ENCODE assay signal across 1 cellular context in the genomic region with DNA sequence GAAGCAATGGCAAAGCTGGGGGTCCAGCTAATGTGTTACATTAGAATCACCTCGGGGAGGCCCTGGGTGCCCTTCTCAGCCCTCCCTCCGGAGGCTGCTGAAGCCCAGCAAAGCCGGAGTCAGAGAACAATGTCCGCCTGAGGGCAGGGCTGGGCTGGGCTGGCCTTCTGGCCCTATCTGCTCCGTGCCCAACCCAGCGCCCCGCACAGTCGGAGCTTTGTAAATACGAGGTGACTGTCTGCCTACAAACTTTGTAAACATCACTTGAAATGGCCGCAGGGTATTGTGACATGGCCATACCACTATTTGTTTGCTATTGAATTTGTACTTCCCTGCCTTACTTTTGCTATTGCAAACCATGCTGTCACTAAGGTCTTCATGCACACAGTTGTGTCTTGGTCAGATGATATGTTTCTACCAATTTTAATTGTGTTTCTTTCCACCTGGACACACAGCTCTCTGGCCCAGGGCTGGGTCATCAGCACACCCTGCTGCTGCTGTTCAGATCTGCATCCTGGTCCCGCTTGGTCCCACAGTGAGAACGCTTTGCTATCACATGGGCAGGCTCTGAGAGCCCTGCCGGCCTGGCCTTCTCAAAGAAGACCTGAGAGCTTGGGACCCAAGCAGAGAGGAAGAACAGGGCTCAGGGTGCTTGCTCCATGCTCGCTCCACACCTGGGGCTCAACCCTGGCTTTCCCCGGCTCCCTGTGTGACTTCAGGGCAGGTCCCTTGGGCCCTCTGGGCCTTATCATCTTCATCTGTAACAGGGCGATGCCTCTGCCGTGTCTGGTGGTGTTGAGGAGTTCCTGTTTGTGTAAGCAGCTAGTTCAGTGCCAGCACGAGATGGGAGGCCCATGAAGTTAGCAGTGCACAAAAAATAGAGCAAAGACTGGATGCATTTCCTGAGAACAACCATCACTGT.
TF ChIP-seq lines count a peak whose summit lies in the region.

No MANE protein-coding gene starts in this region.

TF ChIP-seq in HepG2, 621 proteins besides CTCF, POLR2A, EP300 and RAD21 (continued from another document and continues in another):
- TF ChIP-seq, protein P1, sequence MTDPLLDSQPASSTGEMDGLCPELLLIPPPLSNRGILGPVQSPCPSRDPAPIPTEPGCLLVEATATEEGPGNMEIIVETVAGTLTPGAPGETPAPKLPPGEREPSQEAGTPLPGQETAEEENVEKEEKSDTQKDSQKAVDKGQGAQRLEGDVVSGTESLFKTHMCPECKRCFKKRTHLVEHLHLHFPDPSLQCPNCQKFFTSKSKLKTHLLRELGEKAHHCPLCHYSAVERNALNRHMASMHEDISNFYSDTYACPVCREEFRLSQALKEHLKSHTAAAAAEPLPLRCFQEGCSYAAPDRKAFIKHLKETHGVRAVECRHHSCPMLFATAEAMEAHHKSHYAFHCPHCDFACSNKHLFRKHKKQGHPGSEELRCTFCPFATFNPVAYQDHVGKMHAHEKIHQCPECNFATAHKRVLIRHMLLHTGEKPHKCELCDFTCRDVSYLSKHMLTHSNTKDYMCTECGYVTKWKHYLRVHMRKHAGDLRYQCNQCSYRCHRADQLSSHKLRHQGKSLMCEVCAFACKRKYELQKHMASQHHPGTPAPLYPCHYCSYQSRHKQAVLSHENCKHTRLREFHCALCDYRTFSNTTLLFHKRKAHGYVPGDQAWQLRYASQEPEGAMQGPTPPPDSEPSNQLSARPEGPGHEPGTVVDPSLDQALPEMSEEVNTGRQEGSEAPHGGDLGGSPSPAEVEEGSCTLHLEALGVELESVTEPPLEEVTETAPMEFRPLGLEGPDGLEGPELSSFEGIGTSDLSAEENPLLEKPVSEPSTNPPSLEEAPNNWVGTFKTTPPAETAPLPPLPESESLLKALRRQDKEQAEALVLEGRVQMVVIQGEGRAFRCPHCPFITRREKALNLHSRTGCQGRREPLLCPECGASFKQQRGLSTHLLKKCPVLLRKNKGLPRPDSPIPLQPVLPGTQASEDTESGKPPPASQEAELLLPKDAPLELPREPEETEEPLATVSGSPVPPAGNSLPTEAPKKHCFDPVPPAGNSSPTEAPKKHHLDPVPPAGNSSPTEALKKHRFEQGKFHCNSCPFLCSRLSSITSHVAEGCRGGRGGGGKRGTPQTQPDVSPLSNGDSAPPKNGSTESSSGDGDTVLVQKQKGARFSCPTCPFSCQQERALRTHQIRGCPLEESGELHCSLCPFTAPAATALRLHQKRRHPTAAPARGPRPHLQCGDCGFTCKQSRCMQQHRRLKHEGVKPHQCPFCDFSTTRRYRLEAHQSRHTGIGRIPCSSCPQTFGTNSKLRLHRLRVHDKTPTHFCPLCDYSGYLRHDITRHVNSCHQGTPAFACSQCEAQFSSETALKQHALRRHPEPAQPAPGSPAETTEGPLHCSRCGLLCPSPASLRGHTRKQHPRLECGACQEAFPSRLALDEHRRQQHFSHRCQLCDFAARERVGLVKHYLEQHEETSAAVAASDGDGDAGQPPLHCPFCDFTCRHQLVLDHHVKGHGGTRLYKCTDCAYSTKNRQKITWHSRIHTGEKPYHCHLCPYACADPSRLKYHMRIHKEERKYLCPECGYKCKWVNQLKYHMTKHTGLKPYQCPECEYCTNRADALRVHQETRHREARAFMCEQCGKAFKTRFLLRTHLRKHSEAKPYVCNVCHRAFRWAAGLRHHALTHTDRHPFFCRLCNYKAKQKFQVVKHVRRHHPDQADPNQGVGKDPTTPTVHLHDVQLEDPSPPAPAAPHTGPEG (CRISPR knock-in tag; IDR thresholded peaks at IDR 0.05): no peak
- no peak for TF ChIP-seq PHF20 (CRISPR knock-in tag; IDR thresholded peaks at IDR 0.05)
- TF ChIP-seq, protein P2, sequence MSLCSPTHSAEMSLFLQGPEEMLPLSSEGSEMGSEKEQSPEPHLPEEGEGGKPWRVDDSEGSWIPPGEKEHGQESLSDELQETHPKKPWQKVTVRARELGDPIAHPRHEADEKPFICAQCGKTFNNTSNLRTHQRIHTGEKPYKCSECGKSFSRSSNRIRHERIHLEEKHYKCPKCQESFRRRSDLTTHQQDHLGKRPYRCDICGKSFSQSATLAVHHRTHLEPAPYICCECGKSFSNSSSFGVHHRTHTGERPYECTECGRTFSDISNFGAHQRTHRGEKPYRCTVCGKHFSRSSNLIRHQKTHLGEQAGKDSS (CRISPR knock-in tag; IDR thresholded peaks at IDR 0.05; ENCODE audit: borderline replicate concordance, low read depth): no peak
- TF ChIP-seq, protein P3, sequence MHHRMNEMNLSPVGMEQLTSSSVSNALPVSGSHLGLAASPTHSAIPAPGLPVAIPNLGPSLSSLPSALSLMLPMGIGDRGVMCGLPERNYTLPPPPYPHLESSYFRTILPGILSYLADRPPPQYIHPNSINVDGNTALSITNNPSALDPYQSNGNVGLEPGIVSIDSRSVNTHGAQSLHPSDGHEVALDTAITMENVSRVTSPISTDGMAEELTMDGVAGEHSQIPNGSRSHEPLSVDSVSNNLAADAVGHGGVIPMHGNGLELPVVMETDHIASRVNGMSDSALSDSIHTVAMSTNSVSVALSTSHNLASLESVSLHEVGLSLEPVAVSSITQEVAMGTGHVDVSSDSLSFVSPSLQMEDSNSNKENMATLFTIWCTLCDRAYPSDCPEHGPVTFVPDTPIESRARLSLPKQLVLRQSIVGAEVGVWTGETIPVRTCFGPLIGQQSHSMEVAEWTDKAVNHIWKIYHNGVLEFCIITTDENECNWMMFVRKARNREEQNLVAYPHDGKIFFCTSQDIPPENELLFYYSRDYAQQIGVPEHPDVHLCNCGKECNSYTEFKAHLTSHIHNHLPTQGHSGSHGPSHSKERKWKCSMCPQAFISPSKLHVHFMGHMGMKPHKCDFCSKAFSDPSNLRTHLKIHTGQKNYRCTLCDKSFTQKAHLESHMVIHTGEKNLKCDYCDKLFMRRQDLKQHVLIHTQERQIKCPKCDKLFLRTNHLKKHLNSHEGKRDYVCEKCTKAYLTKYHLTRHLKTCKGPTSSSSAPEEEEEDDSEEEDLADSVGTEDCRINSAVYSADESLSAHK (CRISPR knock-in tag; IDR thresholded peaks at IDR 0.05; ENCODE audit: borderline replicate concordance): no peak
- TF ChIP-seq, protein P4, sequence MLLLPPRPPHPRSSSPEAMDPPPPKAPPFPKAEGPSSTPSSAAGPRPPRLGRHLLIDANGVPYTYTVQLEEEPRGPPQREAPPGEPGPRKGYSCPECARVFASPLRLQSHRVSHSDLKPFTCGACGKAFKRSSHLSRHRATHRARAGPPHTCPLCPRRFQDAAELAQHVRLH (CRISPR knock-in tag; IDR thresholded peaks at IDR 0.05; ENCODE audit: borderline replicate concordance, low read depth): peak; percentile 93
- peak; percentile 86 for TF ChIP-seq ZNF136 (CRISPR knock-in tag; IDR thresholded peaks at IDR 0.05; ENCODE audit: low read depth)
- peak; percentile 90 for TF ChIP-seq POGZ (CRISPR knock-in tag; IDR thresholded peaks at IDR 0.05)
- no peak for TF ChIP-seq SATB2 (CRISPR knock-in tag; IDR thresholded peaks at IDR 0.05)
- TF ChIP-seq ZNF749 (CRISPR knock-in tag; IDR thresholded peaks at IDR 0.05; ENCODE audit: borderline replicate concordance): no peak; the same call in 1 of the 2 replicates
- no peak; the same call in 1 of the 2 replicates for TF ChIP-seq ZBTB21 (CRISPR knock-in tag; IDR thresholded peaks at IDR 0.05)
- TF ChIP-seq STAT5B (CRISPR knock-in tag; IDR thresholded peaks at IDR 0.05): peak; percentile 41; the same call in 1 of the 2 replicates
- peak; percentile 84; the same call in 1 of the 2 replicates for TF ChIP-seq ZNF607 (CRISPR knock-in tag; IDR thresholded peaks at IDR 0.05; ENCODE audit: borderline replicate concordance)
- TF ChIP-seq CBX1 (IDR thresholded peaks at IDR 0.05; ENCODE audit: low read depth): peak; percentile 68
- TF ChIP-seq MAFG (CRISPR knock-in tag; IDR thresholded peaks at IDR 0.05): no peak
- TF ChIP-seq CC2D1A (CRISPR knock-in tag; IDR thresholded peaks at IDR 0.05): no peak
- 0 out of 2 replicates have a peak, but pooled peaks have one; percentile 59 for TF ChIP-seq BORCS8-MEF2B (CRISPR knock-in tag; IDR thresholded peaks at IDR 0.05)
- peak; percentile 73 for TF ChIP-seq GATAD1 (CRISPR knock-in tag; IDR thresholded peaks at IDR 0.05)
- no peak for TF ChIP-seq NFATC3 (CRISPR knock-in tag; IDR thresholded peaks at IDR 0.05)
- TF ChIP-seq, protein P5, sequence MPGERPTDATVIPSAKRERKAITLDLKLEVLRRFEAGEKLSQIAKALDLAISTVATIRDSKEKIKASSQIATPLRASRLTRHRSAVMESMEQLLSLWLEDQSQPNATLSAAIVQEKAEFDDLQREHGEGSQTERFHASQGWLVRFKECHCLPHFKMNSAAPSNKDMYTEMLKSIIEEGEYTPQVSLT (CRISPR knock-in tag; IDR thresholded peaks at IDR 0.05; ENCODE audit: borderline replicate concordance, low read depth): no peak
- TF ChIP-seq, protein P6, sequence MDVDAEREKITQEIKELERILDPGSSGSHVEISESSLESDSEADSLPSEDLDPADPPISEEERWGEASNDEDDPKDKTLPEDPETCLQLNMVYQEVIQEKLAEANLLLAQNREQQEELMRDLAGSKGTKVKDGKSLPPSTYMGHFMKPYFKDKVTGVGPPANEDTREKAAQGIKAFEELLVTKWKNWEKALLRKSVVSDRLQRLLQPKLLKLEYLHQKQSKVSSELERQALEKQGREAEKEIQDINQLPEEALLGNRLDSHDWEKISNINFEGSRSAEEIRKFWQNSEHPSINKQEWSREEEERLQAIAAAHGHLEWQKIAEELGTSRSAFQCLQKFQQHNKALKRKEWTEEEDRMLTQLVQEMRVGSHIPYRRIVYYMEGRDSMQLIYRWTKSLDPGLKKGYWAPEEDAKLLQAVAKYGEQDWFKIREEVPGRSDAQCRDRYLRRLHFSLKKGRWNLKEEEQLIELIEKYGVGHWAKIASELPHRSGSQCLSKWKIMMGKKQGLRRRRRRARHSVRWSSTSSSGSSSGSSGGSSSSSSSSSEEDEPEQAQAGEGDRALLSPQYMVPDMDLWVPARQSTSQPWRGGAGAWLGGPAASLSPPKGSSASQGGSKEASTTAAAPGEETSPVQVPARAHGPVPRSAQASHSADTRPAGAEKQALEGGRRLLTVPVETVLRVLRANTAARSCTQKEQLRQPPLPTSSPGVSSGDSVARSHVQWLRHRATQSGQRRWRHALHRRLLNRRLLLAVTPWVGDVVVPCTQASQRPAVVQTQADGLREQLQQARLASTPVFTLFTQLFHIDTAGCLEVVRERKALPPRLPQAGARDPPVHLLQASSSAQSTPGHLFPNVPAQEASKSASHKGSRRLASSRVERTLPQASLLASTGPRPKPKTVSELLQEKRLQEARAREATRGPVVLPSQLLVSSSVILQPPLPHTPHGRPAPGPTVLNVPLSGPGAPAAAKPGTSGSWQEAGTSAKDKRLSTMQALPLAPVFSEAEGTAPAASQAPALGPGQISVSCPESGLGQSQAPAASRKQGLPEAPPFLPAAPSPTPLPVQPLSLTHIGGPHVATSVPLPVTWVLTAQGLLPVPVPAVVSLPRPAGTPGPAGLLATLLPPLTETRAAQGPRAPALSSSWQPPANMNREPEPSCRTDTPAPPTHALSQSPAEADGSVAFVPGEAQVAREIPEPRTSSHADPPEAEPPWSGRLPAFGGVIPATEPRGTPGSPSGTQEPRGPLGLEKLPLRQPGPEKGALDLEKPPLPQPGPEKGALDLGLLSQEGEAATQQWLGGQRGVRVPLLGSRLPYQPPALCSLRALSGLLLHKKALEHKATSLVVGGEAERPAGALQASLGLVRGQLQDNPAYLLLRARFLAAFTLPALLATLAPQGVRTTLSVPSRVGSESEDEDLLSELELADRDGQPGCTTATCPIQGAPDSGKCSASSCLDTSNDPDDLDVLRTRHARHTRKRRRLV (CRISPR knock-in tag; IDR thresholded peaks at IDR 0.05): peak; percentile 70; the same call in 1 of the 2 replicates
- TF ChIP-seq CREB1 (IDR thresholded peaks at IDR 0.05): peak; percentile 70
- TF ChIP-seq CREB1 (CRISPR knock-in tag; IDR thresholded peaks at IDR 0.05): no peak
- TF ChIP-seq ZNF431 (CRISPR knock-in tag; IDR thresholded peaks at IDR 0.05; ENCODE audit: borderline replicate concordance, low read depth): no peak
- TF ChIP-seq ATM (IDR thresholded peaks at IDR 0.05; ENCODE audit: borderline replicate concordance): no peak
- TF ChIP-seq, protein P7, sequence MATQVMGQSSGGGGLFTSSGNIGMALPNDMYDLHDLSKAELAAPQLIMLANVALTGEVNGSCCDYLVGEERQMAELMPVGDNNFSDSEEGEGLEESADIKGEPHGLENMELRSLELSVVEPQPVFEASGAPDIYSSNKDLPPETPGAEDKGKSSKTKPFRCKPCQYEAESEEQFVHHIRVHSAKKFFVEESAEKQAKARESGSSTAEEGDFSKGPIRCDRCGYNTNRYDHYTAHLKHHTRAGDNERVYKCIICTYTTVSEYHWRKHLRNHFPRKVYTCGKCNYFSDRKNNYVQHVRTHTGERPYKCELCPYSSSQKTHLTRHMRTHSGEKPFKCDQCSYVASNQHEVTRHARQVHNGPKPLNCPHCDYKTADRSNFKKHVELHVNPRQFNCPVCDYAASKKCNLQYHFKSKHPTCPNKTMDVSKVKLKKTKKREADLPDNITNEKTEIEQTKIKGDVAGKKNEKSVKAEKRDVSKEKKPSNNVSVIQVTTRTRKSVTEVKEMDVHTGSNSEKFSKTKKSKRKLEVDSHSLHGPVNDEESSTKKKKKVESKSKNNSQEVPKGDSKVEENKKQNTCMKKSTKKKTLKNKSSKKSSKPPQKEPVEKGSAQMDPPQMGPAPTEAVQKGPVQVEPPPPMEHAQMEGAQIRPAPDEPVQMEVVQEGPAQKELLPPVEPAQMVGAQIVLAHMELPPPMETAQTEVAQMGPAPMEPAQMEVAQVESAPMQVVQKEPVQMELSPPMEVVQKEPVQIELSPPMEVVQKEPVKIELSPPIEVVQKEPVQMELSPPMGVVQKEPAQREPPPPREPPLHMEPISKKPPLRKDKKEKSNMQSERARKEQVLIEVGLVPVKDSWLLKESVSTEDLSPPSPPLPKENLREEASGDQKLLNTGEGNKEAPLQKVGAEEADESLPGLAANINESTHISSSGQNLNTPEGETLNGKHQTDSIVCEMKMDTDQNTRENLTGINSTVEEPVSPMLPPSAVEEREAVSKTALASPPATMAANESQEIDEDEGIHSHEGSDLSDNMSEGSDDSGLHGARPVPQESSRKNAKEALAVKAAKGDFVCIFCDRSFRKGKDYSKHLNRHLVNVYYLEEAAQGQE (IDR thresholded peaks at IDR 0.05; ENCODE audit: borderline replicate concordance in 1 of 2, low read depth in 1 of 2, low read length in 2 of 2): peak in 1 of 2 experiments; percentile 61; a peak in 1 of 4 replicates
- peak; percentile 97 for TF ChIP-seq HOXA3 (CRISPR knock-in tag; IDR thresholded peaks at IDR 0.05)
- TF ChIP-seq ARNT (IDR thresholded peaks at IDR 0.05): no peak
- TF ChIP-seq SETDB1 (CRISPR knock-in tag; IDR thresholded peaks at IDR 0.05; ENCODE audit: borderline replicate concordance): no peak
- no peak for TF ChIP-seq CHD2 (IDR thresholded peaks at IDR 0.05; ENCODE audit: low read depth, low read length)
- TF ChIP-seq ZSCAN25 (CRISPR knock-in tag; IDR thresholded peaks at IDR 0.05): peak; percentile 65; the same call in 1 of the 2 replicates
- peak; percentile 82; the same call in 1 of the 2 replicates for TF ChIP-seq MIER2 (CRISPR knock-in tag; IDR thresholded peaks at IDR 0.05)
- peak; percentile 90 for TF ChIP-seq SIN3A (IDR thresholded peaks at IDR 0.05; ENCODE audit: borderline replicate concordance, low read depth, low read length)
- peak; percentile 88; the same call in 1 of the 2 replicates for TF ChIP-seq ZNF292 (CRISPR knock-in tag; IDR thresholded peaks at IDR 0.05; ENCODE audit: borderline replicate concordance, low read depth)
- TF ChIP-seq AHR (CRISPR knock-in tag; IDR thresholded peaks at IDR 0.05): peak; percentile 83; the same call in 1 of the 2 replicates
- peak; percentile 99 for TF ChIP-seq ZNF777 (CRISPR knock-in tag; IDR thresholded peaks at IDR 0.05)
- TF ChIP-seq ZNF780A (CRISPR knock-in tag; IDR thresholded peaks at IDR 0.05): no peak
- peak; percentile 88 for TF ChIP-seq ZNF451 (CRISPR knock-in tag; IDR thresholded peaks at IDR 0.05)
- TF ChIP-seq SSRP1 (CRISPR knock-in tag; IDR thresholded peaks at IDR 0.05): no peak; the same call in 1 of the 2 replicates
- TF ChIP-seq ZNF879 (CRISPR knock-in tag; IDR thresholded peaks at IDR 0.05): no peak
- no peak for TF ChIP-seq SNRNP70 (IDR thresholded peaks at IDR 0.05; ENCODE audit: low read depth, low read length)
- TF ChIP-seq ZFP41 (CRISPR knock-in tag; IDR thresholded peaks at IDR 0.05; ENCODE audit: borderline replicate concordance): no peak
